In genomic region chr19:54133312-54133956, GRCh38 we compare ENCODE assay signal across 1 cellular context.
TF ChIP-seq lines count a peak whose summit lies in the region.

No MANE protein-coding gene starts in this region.

TF ChIP-seq in endothelial cell of umbilical vein, 7 proteins besides CTCF, POLR2A, EP300 and RAD21:
- TF ChIP-seq JUN (IDR thresholded peaks at IDR 0.05; ENCODE audit: borderline replicate concordance, insufficient read depth, insufficient read length, low read depth) (no peak), POLR2AphosphoS5 (IDR thresholded peaks at IDR 0.05; ENCODE audit: insufficient read depth, low read depth, low read length) (no peak), GATA2 (IDR thresholded peaks at IDR 0.05; ENCODE audit: insufficient read depth, insufficient read length, low read depth, low read length) (no peak), MYC (IDR thresholded peaks at IDR 0.05; ENCODE audit: low read depth, low read length) (no peak), EZH2 (IDR thresholded peaks at IDR 0.05; ENCODE audit: borderline replicate concordance, low read depth, low read length, severe bottlenecking) (no peak), MAX (IDR thresholded peaks at IDR 0.05; ENCODE audit: insufficient read depth, insufficient read length) (no peak)
TF ChIP-seq in endothelial cell of umbilical vein: peak in this region for 0.
